8 cellular contexts compared by ENCODE assay signal in the genomic region with DNA sequence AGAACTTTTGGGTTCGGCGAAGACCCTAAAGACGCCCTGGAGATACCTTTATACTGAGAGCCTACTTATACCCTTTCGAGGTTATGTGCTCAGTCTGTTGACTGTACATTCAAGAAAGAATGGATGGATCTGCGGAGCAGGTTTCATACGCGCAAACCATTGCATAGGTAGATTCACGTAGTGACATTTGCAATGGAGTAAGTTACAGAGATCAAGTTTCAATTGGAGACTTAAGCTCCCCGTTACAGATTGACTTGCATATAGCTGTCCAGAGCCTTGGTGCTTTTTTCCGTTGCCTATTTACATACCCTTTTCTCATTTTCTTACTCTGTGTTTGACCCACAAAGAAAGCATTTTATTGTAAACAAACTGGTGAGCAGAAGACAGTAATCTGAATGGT. TPM values are rescaled to one million over a fixed set of nuclear protein-coding genes. Genes with fewer than 3 reads are reported as not detected.
DNase-seq lines count a peak whose midpoint lies in the region; ATAC-seq and TF ChIP-seq lines count a peak whose summit lies in the region.

No MANE protein-coding gene starts in this region.

- ATAC-seq in mucosa of descending colon = no peak

- intact Hi-C loops in breast epithelium (cut with DNase I; ENCODE audit: low total_unique reads) = no loop called here
- intact Hi-C loops in mucosa of descending colon (cut with DNase I, micrococcal nuclease) = no loop called here

- DNase-seq in ACHN = peak; percentile 34
- DNase-seq in breast epithelium (ENCODE audit: low spot score in 2 of 2) = no peak
- DNase-seq in mucosa of descending colon = no peak
- no peak for DNase-seq in NCI-H526 treated with DMSO at 0.1 percent for 48 hours (lab: John Stamatoyannopoulos, UW)
- DNase-seq in D341Med (ENCODE audit: low spot score) = no peak
- DNase-seq in GM19238 (ENCODE audit: insufficient read length, low spot score) = no peak
- DNase-seq in NCI-H2227 (lab: John Stamatoyannopoulos, UW; ENCODE audit: unreplicated experiment) = no peak

- peak overlapping the region; percentile 99 for H3K9ac ChIP-seq in HUES64 (ENCODE audit: low read depth, low read length)

- H3K27ac ChIP-seq in HUES64 (ENCODE audit: low read depth, low read length) (peak overlapping the region; percentile 96), breast epithelium (peak overlapping the region in 1 of 2 donors; percentile 91)

- H3K27me3 ChIP-seq in HUES64 (ENCODE audit: insufficient read depth, low read length) (peaks cover 16% of the 10 kb centered on the region), breast epithelium (no peaks in the 10 kb centered on the region)

- H3K36me3 ChIP-seq in HUES64 (ENCODE audit: insufficient read depth, low read length) (peaks cover 19% of the 10 kb centered on the region), breast epithelium (no peaks in the 10 kb centered on the region), mucosa of descending colon (ENCODE audit: low read depth) (no peaks in the 10 kb centered on the region)

- WGBS in HUES64 = 5% methylated on average over 10 of the region's 10 CpGs

- TF ChIP-seq CTCF in breast epithelium (IDR thresholded peaks at IDR 0.05) (no peak), mucosa of descending colon (IDR thresholded peaks at IDR 0.05) (no peak)

- in situ Hi-C loops in ACHN (cut with HindIII; ENCODE audit: low pct_ligation_motif_present, low pct_unique_long_range_greater_than_20kb, low sequenced_read_pairs) = no loop called here

- H3K9me3 ChIP-seq in HUES64 (ENCODE audit: insufficient read depth, low read depth, low read length) = no peaks in the 10 kb centered on the region
- H3K9me3 ChIP-seq in breast epithelium = no peaks in the 10 kb centered on the region
- no peaks in the 10 kb centered on the region for H3K9me3 ChIP-seq in mucosa of descending colon

- TF ChIP-seq POLR2A in breast epithelium (IDR thresholded peaks at IDR 0.05) = no peak

- H3K4me1 ChIP-seq in HUES64 (ENCODE audit: insufficient read depth, low read length) = peaks cover 12% of the 10 kb centered on the region; the same call in 1 of the 2 replicates
- H3K4me1 ChIP-seq in breast epithelium = peaks cover 0 to 15% of the 10 kb centered on the region in 2 donors
- peaks cover 22% of the 10 kb centered on the region for H3K4me1 ChIP-seq in mucosa of descending colon (ENCODE audit: low read depth)

- H3K4me3 ChIP-seq in HUES64 (ENCODE audit: low read length) = peak overlapping the region; percentile 94
- H3K4me3 ChIP-seq in breast epithelium = peak overlapping the region; percentile 80 to 99 (median 99)
- peak overlapping the region; percentile 98 for H3K4me3 ChIP-seq in mucosa of descending colon

RNA-seq across cellular contexts. Expression of gene PSMD1, which starts 0.9 kb away (rescaled TPM):
- polyA plus RNA-seq in HUES64 (2013, experiment 1 of 2) = 136 TPM
- polyA plus RNA-seq in HUES64 (2013, experiment 2 of 2) = 135 TPM
- 10 to 100 TPM; 63.8 to 73.0 (median 69.2) TPM for total RNA-seq in breast epithelium
- 10 to 100 TPM; 68.1 to 90.4 (median 76.6) TPM for total RNA-seq in mucosa of descending colon

RNA-seq across cellular contexts. Expression of gene C2orf72, which starts 20.3 kb away (rescaled TPM):
- polyA plus RNA-seq in HUES64 (2013, experiment 1 of 2) = 0.95 TPM
- 1.3 TPM for polyA plus RNA-seq in HUES64 (2013, experiment 2 of 2)
- total RNA-seq in breast epithelium (1 to 10 TPM in 2 of 3 donors, under 1 TPM in 1; 0.16 to 7.2 (median 1.3) TPM), mucosa of descending colon (10 to 100 TPM; 13.7 to 67.6 (median 32.6) TPM)
